ENCODE assay signal across 14 cellular contexts in the genomic region with DNA sequence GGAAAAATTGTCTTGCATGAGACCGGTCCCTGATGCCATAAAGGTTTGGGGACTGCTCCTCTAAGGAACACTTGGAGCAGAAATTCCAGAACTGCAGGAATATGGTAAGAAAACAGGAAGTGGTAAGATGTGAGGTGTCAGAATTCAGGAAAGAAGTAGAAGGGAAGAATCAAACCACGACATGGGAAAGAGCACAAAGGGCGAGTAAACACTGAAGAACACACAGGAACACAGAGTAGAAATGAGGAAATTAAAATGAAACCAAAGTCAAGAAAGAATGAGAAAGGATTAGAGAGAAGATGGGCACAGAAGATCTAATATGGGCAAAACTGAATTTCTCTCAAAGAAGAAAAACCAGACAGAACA. TPM values are rescaled to one million over a fixed set of nuclear protein-coding genes. Genes with fewer than 3 reads are reported as not detected.
"Had no signal": no experiment of that assay in that cellular context is flagged by ENCODE, and none has a peak within 500 bp of the region (broad histone marks: within the 10 kb centered on the region; RNA-seq: fewer than 3 reads in every experiment).

No MANE protein-coding gene starts in this region.

RNA-seq across cellular contexts. Expression of a gene that starts 28.5 kb away (rescaled TPM):
- total RNA-seq: activated CD4-positive, alpha-beta T cell treated with anti-CD3 and anti-CD28 coated beads for 36 hours; activated CD4-positive, alpha-beta T cell treated with anti-CD3 and anti-CD28 coated beads, Interleukin-2, amount 10 ng/mL, durations not matched to agents 7 days and 5 days; activated CD8-positive, alpha-beta T cell treated with anti-CD3 and anti-CD28 coated beads, Interleukin-2, amount 10 ng/mL, durations not matched to agents 7 days and 5 days; activated naive CD4-positive, alpha-beta T cell treated with anti-CD3 and anti-CD28 coated beads for 36 hours; activated naive CD4-positive, alpha-beta T cell treated with anti-CD3 and anti-CD28 coated beads, Interleukin-2, amount 50 U/mL, for 72 hours; aorta; cardiac muscle cell; M059J; OCI-LY7; SJSA1; T-cell; T-helper 17 cell; WTC11 had no signal
- polyA plus RNA-seq: aorta, SK-N-SH had no signal
